9 cellular contexts compared by ENCODE assay signal in genomic region chr16:27199747-27200146, GRCh38. TPM values are rescaled to one million over a fixed set of nuclear protein-coding genes. Genes with fewer than 3 reads are reported as not detected.
DNase-seq lines count a peak whose midpoint lies in the region; ATAC-seq, FAIRE-seq and TF ChIP-seq lines count a peak whose summit lies in the region.
"Had no signal": no experiment of that assay in that cellular context is flagged by ENCODE, and none has a peak within 500 bp of the region (broad histone marks: within the 10 kb centered on the region; RNA-seq: fewer than 3 reads in every experiment).

No MANE protein-coding gene starts in this region.

- H3K4me1 ChIP-seq in mucosa of rectum (ENCODE audit: control insufficient read depth in 2 of 2, insufficient read depth in 2 of 2, low read length in 2 of 2), result peaks cover 12 to 20% of the 10 kb centered on the region in 2 donors

- TF ChIP-seq CTCF in lower leg skin (IDR thresholded peaks at IDR 0.05), result no peak

- H3K4me3 ChIP-seq in mucosa of rectum (ENCODE audit: low read length in 2 of 2) (no peak overlapping the region), lower leg skin (ENCODE audit: low read depth, poor library complexity, severe bottlenecking) (no peak overlapping the region)
- H3K4me3 ChIP-seq: lung had no signal

- peak; percentile 83 for FAIRE-seq in GM12892 (lab: Jason Lieb, UNC)

- intact Hi-C loops in lower leg skin (cut with DNase I; ENCODE audit: low total_unique reads), result no loop called here

- TF ChIP-seq POLR2A in GM12892 (IDR thresholded peaks at IDR 0.05; ENCODE audit: low read depth, low read length) (no peak), lower leg skin (IDR thresholded peaks at IDR 0.05) (no peak)

- H3K9ac ChIP-seq in mucosa of rectum (ENCODE audit: low read depth in 1 of 2, low read length in 2 of 2), result peak overlapping the region in 1 of 2 donors; percentile 17

- DNase-seq in GM12892 (ENCODE audit: insufficient read length) (no peak), RPMI8226 (peak; percentile 91), NCI-H1105 treated with DMSO at 0.1 percent for 48 hours (lab: John Stamatoyannopoulos, UW) (no peak), ecto neural progenitor cell (ENCODE audit: low spot score) (no peak), lower leg skin (ENCODE audit: low spot score in 2 of 2) (no peak)
- no peak for DNase-seq in stimulated activated naive CD4-positive, alpha-beta T cell treated with Interleukin-2 at 50 U/mL for 16 hours (lab: John Stamatoyannopoulos, UW)

- H3K27ac ChIP-seq in mucosa of rectum (ENCODE audit: low read depth in 2 of 2, low read length in 2 of 2), result peak overlapping the region; percentile 71 to 72

- H3K36me3 ChIP-seq in mucosa of rectum (ENCODE audit: control insufficient read depth in 2 of 2, insufficient read depth in 2 of 2, low read length in 2 of 2), result no peaks in the 10 kb centered on the region

- no peaks in the 10 kb centered on the region for H3K9me3 ChIP-seq in mucosa of rectum (ENCODE audit: control insufficient read depth in 2 of 2, low read length in 2 of 2)

- WGBS in lower leg skin, 2 donors, result 55 to 56% methylated on average over 2 of the region's 2 CpGs

- peak; percentile 29 for ATAC-seq in HG02759 (IDR thresholded peaks at IDR 0.05; ENCODE audit: unreplicated experiment)

- H3K27me3 ChIP-seq in mucosa of rectum (ENCODE audit: control insufficient read depth in 2 of 2, insufficient read depth in 2 of 2, low read length in 2 of 2), result no peaks in the 10 kb centered on the region

RNA-seq across cellular contexts. Expression of gene KDM8, which starts 3.6 kb away (rescaled TPM):
- polyA plus RNA-seq in GM12892 (2012; ENCODE audit: missing spikeins), result 2.3 TPM
- 1 to 10 TPM in 3 of 4 donors, under 1 TPM in 1; 0.84 to 4.5 (median 1.9) TPM for total RNA-seq in lower leg skin
